ENCODE assay signal across 1 cellular context in the genomic region with DNA sequence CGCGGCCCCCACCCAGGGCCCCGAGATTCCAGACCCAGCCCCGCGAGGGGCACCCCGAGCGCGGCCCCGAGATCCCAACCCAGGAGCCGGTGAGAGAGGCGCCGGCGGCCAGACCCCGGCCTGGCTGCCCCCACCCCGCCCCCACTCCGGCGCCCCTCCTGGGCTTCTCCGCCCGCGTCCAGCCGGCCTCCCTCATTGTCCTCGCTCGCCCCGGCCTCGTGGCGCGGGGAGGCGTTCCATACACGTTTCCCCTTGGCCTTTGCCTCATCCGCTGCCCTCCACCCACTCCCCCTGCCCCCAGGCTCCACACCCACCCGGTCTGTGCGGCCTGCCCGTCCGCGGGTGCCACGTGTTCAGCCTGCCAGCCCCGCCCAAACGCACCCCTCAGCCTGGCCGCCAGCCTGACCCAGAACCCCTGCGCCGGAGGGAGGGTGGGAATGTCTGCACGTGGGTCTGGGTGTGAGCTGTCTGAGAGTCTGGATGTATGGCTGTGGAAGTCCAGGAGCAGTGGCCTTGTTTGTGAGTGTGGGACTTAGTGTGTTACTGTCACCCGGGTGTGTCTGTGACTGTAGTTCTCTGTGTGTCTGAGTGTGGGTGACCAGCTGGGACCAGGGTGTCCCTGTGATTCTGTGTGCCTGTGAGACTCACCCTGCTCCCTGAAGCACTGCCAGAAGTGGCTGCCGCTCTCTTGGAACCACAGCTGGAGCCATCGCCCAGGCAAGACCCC.
TF ChIP-seq lines count a peak whose summit lies in the region.

No MANE protein-coding gene starts in this region.

TF ChIP-seq in HEK293, 187 proteins besides CTCF, POLR2A, EP300 and RAD21 (continued from another document and continues in another):
- no peak for TF ChIP-seq ZNF248 (tag by site-specific recombination; IDR thresholded peaks at IDR 0.05)
- TF ChIP-seq ZNF677 (tag by site-specific recombination; IDR thresholded peaks at IDR 0.05), result no peak
- no peak for TF ChIP-seq ZNF561 (tag by site-specific recombination; IDR thresholded peaks at IDR 0.05; ENCODE audit: borderline replicate concordance)
- TF ChIP-seq, protein P1, sequence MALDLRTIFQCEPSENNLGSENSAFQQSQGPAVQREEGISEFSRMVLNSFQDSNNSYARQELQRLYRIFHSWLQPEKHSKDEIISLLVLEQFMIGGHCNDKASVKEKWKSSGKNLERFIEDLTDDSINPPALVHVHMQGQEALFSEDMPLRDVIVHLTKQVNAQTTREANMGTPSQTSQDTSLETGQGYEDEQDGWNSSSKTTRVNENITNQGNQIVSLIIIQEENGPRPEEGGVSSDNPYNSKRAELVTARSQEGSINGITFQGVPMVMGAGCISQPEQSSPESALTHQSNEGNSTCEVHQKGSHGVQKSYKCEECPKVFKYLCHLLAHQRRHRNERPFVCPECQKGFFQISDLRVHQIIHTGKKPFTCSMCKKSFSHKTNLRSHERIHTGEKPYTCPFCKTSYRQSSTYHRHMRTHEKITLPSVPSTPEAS (tag by site-specific recombination; IDR thresholded peaks at IDR 0.05), result no peak
- TF ChIP-seq, protein P2, sequence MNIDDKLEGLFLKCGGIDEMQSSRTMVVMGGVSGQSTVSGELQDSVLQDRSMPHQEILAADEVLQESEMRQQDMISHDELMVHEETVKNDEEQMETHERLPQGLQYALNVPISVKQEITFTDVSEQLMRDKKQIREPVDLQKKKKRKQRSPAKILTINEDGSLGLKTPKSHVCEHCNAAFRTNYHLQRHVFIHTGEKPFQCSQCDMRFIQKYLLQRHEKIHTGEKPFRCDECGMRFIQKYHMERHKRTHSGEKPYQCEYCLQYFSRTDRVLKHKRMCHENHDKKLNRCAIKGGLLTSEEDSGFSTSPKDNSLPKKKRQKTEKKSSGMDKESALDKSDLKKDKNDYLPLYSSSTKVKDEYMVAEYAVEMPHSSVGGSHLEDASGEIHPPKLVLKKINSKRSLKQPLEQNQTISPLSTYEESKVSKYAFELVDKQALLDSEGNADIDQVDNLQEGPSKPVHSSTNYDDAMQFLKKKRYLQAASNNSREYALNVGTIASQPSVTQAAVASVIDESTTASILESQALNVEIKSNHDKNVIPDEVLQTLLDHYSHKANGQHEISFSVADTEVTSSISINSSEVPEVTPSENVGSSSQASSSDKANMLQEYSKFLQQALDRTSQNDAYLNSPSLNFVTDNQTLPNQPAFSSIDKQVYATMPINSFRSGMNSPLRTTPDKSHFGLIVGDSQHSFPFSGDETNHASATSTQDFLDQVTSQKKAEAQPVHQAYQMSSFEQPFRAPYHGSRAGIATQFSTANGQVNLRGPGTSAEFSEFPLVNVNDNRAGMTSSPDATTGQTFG (tag by site-specific recombination; IDR thresholded peaks at IDR 0.05; ENCODE audit: borderline replicate concordance), result no peak
- TF ChIP-seq, protein P3, sequence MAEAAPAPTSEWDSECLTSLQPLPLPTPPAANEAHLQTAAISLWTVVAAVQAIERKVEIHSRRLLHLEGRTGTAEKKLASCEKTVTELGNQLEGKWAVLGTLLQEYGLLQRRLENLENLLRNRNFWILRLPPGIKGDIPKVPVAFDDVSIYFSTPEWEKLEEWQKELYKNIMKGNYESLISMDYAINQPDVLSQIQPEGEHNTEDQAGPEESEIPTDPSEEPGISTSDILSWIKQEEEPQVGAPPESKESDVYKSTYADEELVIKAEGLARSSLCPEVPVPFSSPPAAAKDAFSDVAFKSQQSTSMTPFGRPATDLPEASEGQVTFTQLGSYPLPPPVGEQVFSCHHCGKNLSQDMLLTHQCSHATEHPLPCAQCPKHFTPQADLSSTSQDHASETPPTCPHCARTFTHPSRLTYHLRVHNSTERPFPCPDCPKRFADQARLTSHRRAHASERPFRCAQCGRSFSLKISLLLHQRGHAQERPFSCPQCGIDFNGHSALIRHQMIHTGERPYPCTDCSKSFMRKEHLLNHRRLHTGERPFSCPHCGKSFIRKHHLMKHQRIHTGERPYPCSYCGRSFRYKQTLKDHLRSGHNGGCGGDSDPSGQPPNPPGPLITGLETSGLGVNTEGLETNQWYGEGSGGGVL (tag by site-specific recombination; IDR thresholded peaks at IDR 0.05), result peak; percentile 68; the same call in 1 of the 2 replicates
- no peak for TF ChIP-seq ZNF19 (tag by site-specific recombination; IDR thresholded peaks at IDR 0.05; ENCODE audit: low read depth)
- no peak for TF ChIP-seq ZNF555 (tag by site-specific recombination; conservative IDR thresholded peaks at IDR 0.05)
- TF ChIP-seq ZNF423 (tag by site-specific recombination; IDR thresholded peaks at IDR 0.05), result no peak
- TF ChIP-seq, protein P4, sequence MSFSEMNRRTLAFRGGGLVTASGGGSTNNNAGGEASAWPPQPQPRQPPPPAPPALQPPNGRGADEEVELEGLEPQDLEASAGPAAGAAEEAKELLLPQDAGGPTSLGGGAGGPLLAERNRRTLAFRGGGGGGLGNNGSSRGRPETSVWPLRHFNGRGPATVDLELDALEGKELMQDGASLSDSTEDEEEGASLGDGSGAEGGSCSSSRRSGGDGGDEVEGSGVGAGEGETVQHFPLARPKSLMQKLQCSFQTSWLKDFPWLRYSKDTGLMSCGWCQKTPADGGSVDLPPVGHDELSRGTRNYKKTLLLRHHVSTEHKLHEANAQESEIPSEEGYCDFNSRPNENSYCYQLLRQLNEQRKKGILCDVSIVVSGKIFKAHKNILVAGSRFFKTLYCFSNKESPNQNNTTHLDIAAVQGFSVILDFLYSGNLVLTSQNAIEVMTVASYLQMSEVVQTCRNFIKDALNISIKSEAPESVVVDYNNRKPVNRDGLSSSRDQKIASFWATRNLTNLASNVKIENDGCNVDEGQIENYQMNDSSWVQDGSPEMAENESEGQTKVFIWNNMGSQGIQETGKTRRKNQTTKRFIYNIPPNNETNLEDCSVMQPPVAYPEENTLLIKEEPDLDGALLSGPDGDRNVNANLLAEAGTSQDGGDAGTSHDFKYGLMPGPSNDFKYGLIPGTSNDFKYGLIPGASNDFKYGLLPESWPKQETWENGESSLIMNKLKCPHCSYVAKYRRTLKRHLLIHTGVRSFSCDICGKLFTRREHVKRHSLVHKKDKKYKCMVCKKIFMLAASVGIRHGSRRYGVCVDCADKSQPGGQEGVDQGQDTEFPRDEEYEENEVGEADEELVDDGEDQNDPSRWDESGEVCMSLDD (tag by site-specific recombination; IDR thresholded peaks at IDR 0.05), result no peak; the same call in none of the 2 replicates
- TF ChIP-seq BCL11A (tag by site-specific recombination; IDR thresholded peaks at IDR 0.05; ENCODE audit: low read depth), result no peak
- TF ChIP-seq, protein P5, sequence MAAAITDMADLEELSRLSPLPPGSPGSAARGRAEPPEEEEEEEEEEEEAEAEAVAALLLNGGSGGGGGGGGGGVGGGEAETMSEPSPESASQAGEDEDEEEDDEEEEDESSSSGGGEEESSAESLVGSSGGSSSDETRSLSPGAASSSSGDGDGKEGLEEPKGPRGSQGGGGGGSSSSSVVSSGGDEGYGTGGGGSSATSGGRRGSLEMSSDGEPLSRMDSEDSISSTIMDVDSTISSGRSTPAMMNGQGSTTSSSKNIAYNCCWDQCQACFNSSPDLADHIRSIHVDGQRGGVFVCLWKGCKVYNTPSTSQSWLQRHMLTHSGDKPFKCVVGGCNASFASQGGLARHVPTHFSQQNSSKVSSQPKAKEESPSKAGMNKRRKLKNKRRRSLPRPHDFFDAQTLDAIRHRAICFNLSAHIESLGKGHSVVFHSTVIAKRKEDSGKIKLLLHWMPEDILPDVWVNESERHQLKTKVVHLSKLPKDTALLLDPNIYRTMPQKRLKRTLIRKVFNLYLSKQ (tag by site-specific recombination; IDR thresholded peaks at IDR 0.05; ENCODE audit: borderline replicate concordance), result no peak
- peak; percentile 74 for TF ChIP-seq ZNF76 (tag by site-specific recombination; IDR thresholded peaks at IDR 0.05; ENCODE audit: borderline replicate concordance, low read depth)
- TF ChIP-seq SP7 (tag by site-specific recombination; IDR thresholded peaks at IDR 0.05), result no peak; the same call in none of the 2 replicates
- TF ChIP-seq RBAK (tag by site-specific recombination; IDR thresholded peaks at IDR 0.05), result no peak
- no peak for TF ChIP-seq ZNF292 (tag by site-specific recombination; IDR thresholded peaks at IDR 0.05; ENCODE audit: borderline replicate concordance, low read depth)
- TF ChIP-seq ZNF560 (tag by site-specific recombination; IDR thresholded peaks at IDR 0.05; ENCODE audit: borderline replicate concordance), result no peak
- no peak for TF ChIP-seq ZNF311 (tag by site-specific recombination; IDR thresholded peaks at IDR 0.05; ENCODE audit: borderline replicate concordance)
- TF ChIP-seq, protein P6, sequence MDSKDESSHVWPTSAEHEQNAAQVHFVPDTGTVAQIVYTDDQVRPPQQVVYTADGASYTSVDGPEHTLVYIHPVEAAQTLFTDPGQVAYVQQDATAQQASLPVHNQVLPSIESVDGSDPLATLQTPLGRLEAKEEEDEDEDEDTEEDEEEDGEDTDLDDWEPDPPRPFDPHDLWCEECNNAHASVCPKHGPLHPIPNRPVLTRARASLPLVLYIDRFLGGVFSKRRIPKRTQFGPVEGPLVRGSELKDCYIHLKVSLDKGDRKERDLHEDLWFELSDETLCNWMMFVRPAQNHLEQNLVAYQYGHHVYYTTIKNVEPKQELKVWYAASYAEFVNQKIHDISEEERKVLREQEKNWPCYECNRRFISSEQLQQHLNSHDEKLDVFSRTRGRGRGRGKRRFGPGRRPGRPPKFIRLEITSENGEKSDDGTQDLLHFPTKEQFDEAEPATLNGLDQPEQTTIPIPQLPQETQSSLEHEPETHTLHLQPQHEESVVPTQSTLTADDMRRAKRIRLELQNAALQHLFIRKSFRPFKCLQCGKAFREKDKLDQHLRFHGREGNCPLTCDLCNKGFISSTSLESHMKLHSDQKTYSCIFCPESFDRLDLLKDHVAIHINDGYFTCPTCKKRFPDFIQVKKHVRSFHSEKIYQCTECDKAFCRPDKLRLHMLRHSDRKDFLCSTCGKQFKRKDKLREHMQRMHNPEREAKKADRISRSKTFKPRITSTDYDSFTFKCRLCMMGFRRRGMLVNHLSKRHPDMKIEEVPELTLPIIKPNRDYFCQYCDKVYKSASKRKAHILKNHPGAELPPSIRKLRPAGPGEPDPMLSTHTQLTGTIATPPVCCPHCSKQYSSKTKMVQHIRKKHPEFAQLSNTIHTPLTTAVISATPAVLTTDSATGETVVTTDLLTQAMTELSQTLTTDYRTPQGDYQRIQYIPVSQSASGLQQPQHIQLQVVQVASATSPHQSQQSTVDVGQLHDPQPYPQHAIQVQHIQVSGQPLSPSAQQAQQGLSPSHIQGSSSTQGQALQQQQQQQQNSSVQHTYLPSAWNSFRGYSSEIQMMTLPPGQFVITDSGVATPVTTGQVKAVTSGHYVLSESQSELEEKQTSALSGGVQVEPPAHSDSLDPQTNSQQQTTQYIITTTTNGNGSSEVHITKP (tag by site-specific recombination; IDR thresholded peaks at IDR 0.05), result peak; percentile 72
- TF ChIP-seq, protein P7, sequence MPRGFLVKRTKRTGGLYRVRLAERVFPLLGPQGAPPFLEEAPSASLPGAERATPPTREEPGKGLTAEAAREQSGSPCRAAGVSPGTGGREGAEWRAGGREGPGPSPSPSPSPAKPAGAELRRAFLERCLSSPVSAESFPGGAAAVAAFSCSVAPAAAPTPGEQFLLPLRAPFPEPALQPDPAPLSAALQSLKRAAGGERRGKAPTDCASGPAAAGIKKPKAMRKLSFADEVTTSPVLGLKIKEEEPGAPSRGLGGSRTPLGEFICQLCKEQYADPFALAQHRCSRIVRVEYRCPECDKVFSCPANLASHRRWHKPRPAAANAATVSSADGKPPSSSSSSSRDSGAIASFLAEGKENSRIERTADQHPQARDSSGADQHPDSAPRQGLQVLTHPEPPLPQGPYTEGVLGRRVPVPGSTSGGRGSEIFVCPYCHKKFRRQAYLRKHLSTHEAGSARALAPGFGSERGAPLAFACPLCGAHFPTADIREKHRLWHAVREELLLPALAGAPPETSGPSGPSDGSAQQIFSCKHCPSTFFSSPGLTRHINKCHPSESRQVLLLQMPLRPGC (tag by site-specific recombination; IDR thresholded peaks at IDR 0.05), result no peak
- TF ChIP-seq ZNF777 (tag by site-specific recombination; IDR thresholded peaks at IDR 0.05; ENCODE audit: borderline replicate concordance), result no peak
- TF ChIP-seq ZNF335 (tag by site-specific recombination; conservative IDR thresholded peaks at IDR 0.05), result peak; percentile 57
- TF ChIP-seq ZNF138 (tag by site-specific recombination; IDR thresholded peaks at IDR 0.05; ENCODE audit: borderline replicate concordance), result no peak
- TF ChIP-seq HOXC10 (CRISPR knock-in tag; IDR thresholded peaks at IDR 0.05), result no peak
- TF ChIP-seq ZNF654 (tag by site-specific recombination; IDR thresholded peaks at IDR 0.05; ENCODE audit: low read depth), result no peak
- no peak for TF ChIP-seq ZNF114 (tag by site-specific recombination; IDR thresholded peaks at IDR 0.05)
- TF ChIP-seq ZNF664 (tag by site-specific recombination; IDR thresholded peaks at IDR 0.05), result no peak
- TF ChIP-seq ZNF529 (tag by site-specific recombination; IDR thresholded peaks at IDR 0.05; ENCODE audit: insufficient replicate concordance), result no peak
- TF ChIP-seq ZNF121 (tag by site-specific recombination; IDR thresholded peaks at IDR 0.05), result no peak
- TF ChIP-seq, protein P8, sequence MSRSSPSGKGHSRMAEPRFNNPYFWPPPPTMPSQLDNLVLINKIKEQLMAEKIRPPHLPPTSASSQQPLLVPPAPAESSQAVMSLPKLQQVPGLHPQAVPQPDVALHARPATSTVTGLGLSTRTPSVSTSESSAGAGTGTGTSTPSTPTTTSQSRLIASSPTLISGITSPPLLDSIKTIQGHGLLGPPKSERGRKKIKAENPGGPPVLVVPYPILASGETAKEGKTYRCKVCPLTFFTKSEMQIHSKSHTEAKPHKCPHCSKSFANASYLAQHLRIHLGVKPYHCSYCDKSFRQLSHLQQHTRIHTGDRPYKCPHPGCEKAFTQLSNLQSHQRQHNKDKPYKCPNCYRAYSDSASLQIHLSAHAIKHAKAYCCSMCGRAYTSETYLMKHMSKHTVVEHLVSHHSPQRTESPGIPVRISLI (tag by site-specific recombination; IDR thresholded peaks at IDR 0.05), result no peak
- no peak for TF ChIP-seq ZNF394 (tag by site-specific recombination; IDR thresholded peaks at IDR 0.05; ENCODE audit: borderline replicate concordance)
- no peak for TF ChIP-seq ZNF302 (tag by site-specific recombination; IDR thresholded peaks at IDR 0.05; ENCODE audit: low read depth)
- TF ChIP-seq KLF1 (tag by site-specific recombination; IDR thresholded peaks at IDR 0.05), result peak; percentile 96
- TF ChIP-seq ZNF133 (tag by site-specific recombination; IDR thresholded peaks at IDR 0.05), result no peak
- TF ChIP-seq ZNF184 (tag by site-specific recombination; IDR thresholded peaks at IDR 0.05), result no peak
- no peak for TF ChIP-seq ZNF621 (tag by site-specific recombination; IDR thresholded peaks at IDR 0.05)
- TF ChIP-seq YY2 (tag by site-specific recombination; IDR thresholded peaks at IDR 0.05), result no peak
- TF ChIP-seq, protein P9, sequence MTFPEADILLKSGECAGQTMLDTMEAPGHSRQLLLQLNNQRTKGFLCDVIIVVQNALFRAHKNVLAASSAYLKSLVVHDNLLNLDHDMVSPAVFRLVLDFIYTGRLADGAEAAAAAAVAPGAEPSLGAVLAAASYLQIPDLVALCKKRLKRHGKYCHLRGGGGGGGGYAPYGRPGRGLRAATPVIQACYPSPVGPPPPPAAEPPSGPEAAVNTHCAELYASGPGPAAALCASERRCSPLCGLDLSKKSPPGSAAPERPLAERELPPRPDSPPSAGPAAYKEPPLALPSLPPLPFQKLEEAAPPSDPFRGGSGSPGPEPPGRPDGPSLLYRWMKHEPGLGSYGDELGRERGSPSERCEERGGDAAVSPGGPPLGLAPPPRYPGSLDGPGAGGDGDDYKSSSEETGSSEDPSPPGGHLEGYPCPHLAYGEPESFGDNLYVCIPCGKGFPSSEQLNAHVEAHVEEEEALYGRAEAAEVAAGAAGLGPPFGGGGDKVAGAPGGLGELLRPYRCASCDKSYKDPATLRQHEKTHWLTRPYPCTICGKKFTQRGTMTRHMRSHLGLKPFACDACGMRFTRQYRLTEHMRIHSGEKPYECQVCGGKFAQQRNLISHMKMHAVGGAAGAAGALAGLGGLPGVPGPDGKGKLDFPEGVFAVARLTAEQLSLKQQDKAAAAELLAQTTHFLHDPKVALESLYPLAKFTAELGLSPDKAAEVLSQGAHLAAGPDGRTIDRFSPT (tag by site-specific recombination; IDR thresholded peaks at IDR 0.05), result peak; percentile 69
- no peak for TF ChIP-seq ZNF610 (tag by site-specific recombination; IDR thresholded peaks at IDR 0.05; ENCODE audit: borderline replicate concordance)
